ENCODE assay signal across 15 cellular contexts in genomic region chr2:212974692-212975091, GRCh38.
DNase-seq lines count a peak whose midpoint lies in the region; ATAC-seq, FAIRE-seq and TF ChIP-seq lines count a peak whose summit lies in the region.
"Had no signal": no experiment of that assay in that cellular context is flagged by ENCODE, and none has a peak within 500 bp of the region (broad histone marks: within the 10 kb centered on the region; RNA-seq: fewer than 3 reads in every experiment).

No MANE protein-coding gene starts in this region.

- CTCF ChIA-PET in HEK293T (lab: Yijun Ruan, JAX) = no interaction called here

- TF ChIP-seq POLR2A in GM12892 (IDR thresholded peaks at IDR 0.05; ENCODE audit: low read depth, low read length) = no peak

- no peak for FAIRE-seq in GM12892 (lab: Jason Lieb, UNC)

- H3K27me3 ChIP-seq in left lung = no peaks in the 10 kb centered on the region
- H3K27me3 ChIP-seq: SJSA1 had no signal

- H3K4me3 ChIP-seq in AG09309 (ENCODE audit: control insufficient read depth, low read depth, low read length) = no peak overlapping the region
- no peak overlapping the region for H3K4me3 ChIP-seq in cardiac fibroblast (replicated peaks in 1 of 2; ENCODE audit: low read depth in 2 of 2, low read length in 2 of 2)
- H3K4me3 ChIP-seq in left lung = no peak overlapping the region
- H3K4me3 ChIP-seq: SJSA1 had no signal

- TF ChIP-seq CTCF in AG09309 (IDR thresholded peaks at IDR 0.05; ENCODE audit: control insufficient read depth, insufficient read depth, low read depth, low read length, missing control alignments) = no peak
- TF ChIP-seq CTCF in cardiac fibroblast (IDR thresholded peaks at IDR 0.05; ENCODE audit: low read depth, low read length) = no peak
- no peak for TF ChIP-seq CTCF in left lung (IDR thresholded peaks at IDR 0.05)

- in situ Hi-C loops in KBM-7 (cut with MboI; ENCODE audit: low pct_unique_long_range_greater_than_20kb, low sequenced_read_pairs) = no loop called here

- DNase-seq in AG09309 (ENCODE audit: low read depth) (peak; percentile 82), KBM-7 (peak; percentile 78), cardiac fibroblast (ENCODE audit: low read depth in 2 of 2) (peak; percentile 81 to 82), left lung (no peak), GM12892 (ENCODE audit: insufficient read length) (no peak), HEK293T (ENCODE audit: extremely low spot score) (no peak)
- DNase-seq: activated CD4-positive, alpha-beta T cell treated with anti-CD3 and anti-CD28 coated beads, Interleukin-2, amount 50 U/mL, for 1 hour; CD4-positive, CD25-positive, alpha-beta regulatory T cell; midbrain; NCI-H2171 treated with DMSO at 0.1 percent for 48 hours; stimulated activated naive CD8-positive, alpha-beta T cell treated with anti-CD3 and anti-CD28 coated beads, Interleukin-15, Interleukin-2, amounts not matched to agents 100 U/mL and 50 U/mL, for 24 hours had no signal

- no peaks in the 10 kb centered on the region for H3K36me3 ChIP-seq in left lung
- H3K36me3 ChIP-seq: SJSA1 had no signal

- H3K9me3 ChIP-seq in left lung = no peaks in the 10 kb centered on the region
- H3K9me3 ChIP-seq: SJSA1 had no signal

- H3K4me1 ChIP-seq in left lung = no peaks in the 10 kb centered on the region
- H3K4me1 ChIP-seq: SJSA1 had no signal

- no peak overlapping the region for H3K27ac ChIP-seq in left lung
- H3K27ac ChIP-seq: SJSA1 had no signal

- intact Hi-C loops in left lung (cut with DNase I) = no loop called here

- peak; percentile 79 for ATAC-seq in left lung
- ATAC-seq in GM19395 (IDR thresholded peaks at IDR 0.05; ENCODE audit: unreplicated experiment) = no peak
- ATAC-seq in GM19324 (IDR thresholded peaks at IDR 0.05; ENCODE audit: low FRiP score, unreplicated experiment) = no peak
- ATAC-seq: activated naive CD4-positive, alpha-beta T cell treated with anti-CD3 and anti-CD28 coated beads, Interleukin-2, amount 50 U/mL, for 72 hours; stimulated activated naive CD8-positive, alpha-beta T cell treated with anti-CD3 and anti-CD28 coated beads, Interleukin-15, Interleukin-2, amounts not matched to agents 100 U/mL and 50 U/mL, for 24 hours had no signal

- POLR2A ChIA-PET in HEK293T (lab: Yijun Ruan, JAX) = no interaction called here

TF ChIP-seq in HEK293T, 16 proteins besides CTCF, POLR2A, EP300 and RAD21:
- TF ChIP-seq FOXA1 (IDR thresholded peaks at IDR 0.05) (no peak), CTBP1 (IDR thresholded peaks at IDR 0.05; ENCODE audit: borderline replicate concordance) (no peak), FOXK2 (IDR thresholded peaks at IDR 0.05) (no peak), ELF4 (IDR thresholded peaks at IDR 0.05) (no peak), FOXM1 (IDR thresholded peaks at IDR 0.05; ENCODE audit: borderline replicate concordance) (no peak), ZNF384 (IDR thresholded peaks at IDR 0.05) (no peak)
- TF ChIP-seq, protein P1, sequence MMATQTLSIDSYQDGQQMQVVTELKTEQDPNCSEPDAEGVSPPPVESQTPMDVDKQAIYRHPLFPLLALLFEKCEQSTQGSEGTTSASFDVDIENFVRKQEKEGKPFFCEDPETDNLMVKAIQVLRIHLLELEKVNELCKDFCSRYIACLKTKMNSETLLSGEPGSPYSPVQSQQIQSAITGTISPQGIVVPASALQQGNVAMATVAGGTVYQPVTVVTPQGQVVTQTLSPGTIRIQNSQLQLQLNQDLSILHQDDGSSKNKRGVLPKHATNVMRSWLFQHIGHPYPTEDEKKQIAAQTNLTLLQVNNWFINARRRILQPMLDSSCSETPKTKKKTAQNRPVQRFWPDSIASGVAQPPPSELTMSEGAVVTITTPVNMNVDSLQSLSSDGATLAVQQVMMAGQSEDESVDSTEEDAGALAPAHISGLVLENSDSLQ (IDR thresholded peaks at IDR 0.05) = no peak

Comparison
In these comparisons a context has a peak if more than half of its experiments do, and no peak if none do; other contexts are left out.
1. DNase-seq: peak in AG09309 (single experiment), KBM-7 (single experiment) and cardiac fibroblast (2 of 2); none in left lung (0 of 2), GM12892 (single experiment) and HEK293T (single experiment).